In genomic region chr1:60942896-60943633, GRCh38 we compare ENCODE assay signal across 10 cellular contexts.
DNase-seq lines count a peak whose midpoint lies in the region; ATAC-seq and TF ChIP-seq lines count a peak whose summit lies in the region.
"Had no signal": no experiment of that assay in that cellular context is flagged by ENCODE, and none has a peak within 500 bp of the region (broad histone marks: within the 10 kb centered on the region; RNA-seq: fewer than 3 reads in every experiment).

No MANE protein-coding gene starts in this region.

- no peak overlapping the region for H3K4me3 Mint-ChIP-seq in endodermal cell

- peaks cover 1% of the 10 kb centered on the region for H3K27me3 Mint-ChIP-seq in endodermal cell (ENCODE audit: insufficient read depth)

- no peak overlapping the region for H3K27ac ChIP-seq in BLaER1 treated with 17β-estradiol and CSF1 and Interleukin-3, amounts not matched to agents 10 nM and 100 nM
- H3K27ac ChIP-seq in endodermal cell (ENCODE audit: low read depth, low read length) (no peak overlapping the region), spleen (no peak overlapping the region), breast epithelium (no peak overlapping the region)

- ATAC-seq in GM19395 (IDR thresholded peaks at IDR 0.05; ENCODE audit: unreplicated experiment) (peak; percentile 81), HG03442 (IDR thresholded peaks at IDR 0.05; ENCODE audit: unreplicated experiment) (peak; percentile 94)

- intact Hi-C loops in spleen (cut with DNase I; ENCODE audit: low total_unique reads), result no loop called here
- intact Hi-C loops in breast epithelium (cut with DNase I; ENCODE audit: low total_unique reads), result no loop called here

- 64 to 68% methylated on average over 8 of the region's 8 CpGs for WGBS in endodermal cell (ENCODE audit: insufficient coverage in 1 of 2, insufficient read length in 1 of 2), 2 experiments
- WGBS in spleen, 5 donors, result 67 to 75% (median 71%) methylated on average over 8 of the region's 8 CpGs

- H3K36me3 Mint-ChIP-seq in endodermal cell (ENCODE audit: low read depth), result no peaks in the 10 kb centered on the region

- H3K4me1 ChIP-seq in BLaER1 treated with 17β-estradiol and CSF1 and Interleukin-3, amounts not matched to agents 10 nM and 100 nM, result peaks cover 6 to 16% (median 11%) of the 10 kb centered on the region in 10 experiments; a peak in 19 of 20 replicates
- H3K4me1 ChIP-seq in endodermal cell (ENCODE audit: control insufficient read depth, insufficient read depth, low read length) (peaks cover 6% of the 10 kb centered on the region), spleen (no peaks in the 10 kb centered on the region), breast epithelium (no peaks in the 10 kb centered on the region)

- H3K4me1 Mint-ChIP-seq in endodermal cell, result peaks cover 27% of the 10 kb centered on the region

- TF ChIP-seq CTCF in endodermal cell (conservative IDR thresholded peaks at IDR 0.05) (no peak), spleen (IDR thresholded peaks at IDR 0.05 in 8 of 11, conservative IDR thresholded peaks at IDR 0.05 in 3 of 11) (no peak), breast epithelium (IDR thresholded peaks at IDR 0.05) (no peak)

- no peaks in the 10 kb centered on the region for H3K9me3 ChIP-seq in BLaER1 treated with 17β-estradiol and CSF1 and Interleukin-3, amounts not matched to agents 10 nM and 100 nM (replicated peaks in 1 of 11)
- H3K9me3 ChIP-seq in endodermal cell (ENCODE audit: control insufficient read depth, low read length) (no peaks in the 10 kb centered on the region), spleen (no peaks in the 10 kb centered on the region), breast epithelium (no peaks in the 10 kb centered on the region)

- no peak overlapping the region for H3K9ac ChIP-seq in BLaER1 treated with 17β-estradiol and CSF1 and Interleukin-3, amounts not matched to agents 10 nM and 100 nM
- no peak overlapping the region for H3K9ac ChIP-seq in endodermal cell (ENCODE audit: extremely low read depth, low read length, poor library complexity, severe bottlenecking)

- H3K4me3 ChIP-seq in BLaER1 treated with 17β-estradiol and CSF1 and Interleukin-3, amounts not matched to agents 10 nM and 100 nM, result no peak overlapping the region
- H3K4me3 ChIP-seq in endodermal cell (ENCODE audit: low read length), result no peak overlapping the region
- H3K4me3 ChIP-seq in spleen, result no peak overlapping the region
- H3K4me3 ChIP-seq in breast epithelium, result no peak overlapping the region

- no peaks in the 10 kb centered on the region for H4K20me1 ChIP-seq in BLaER1 treated with 17β-estradiol and CSF1 and Interleukin-3, amounts not matched to agents 10 nM and 100 nM

- H3K4me2 ChIP-seq in BLaER1 treated with 17β-estradiol and CSF1 and Interleukin-3, amounts not matched to agents 10 nM and 100 nM, result peak overlapping the region in 7 of 11 experiments; percentile 3 to 37 (median 18); a peak in 7 of 22 replicates

- no peaks in the 10 kb centered on the region for H3K36me3 ChIP-seq in BLaER1 treated with 17β-estradiol and CSF1 and Interleukin-3, amounts not matched to agents 10 nM and 100 nM
- no peaks in the 10 kb centered on the region for H3K36me3 ChIP-seq in endodermal cell (ENCODE audit: control insufficient read depth, insufficient read depth, low read length)
- no peaks in the 10 kb centered on the region for H3K36me3 ChIP-seq in spleen
- no peaks in the 10 kb centered on the region for H3K36me3 ChIP-seq in breast epithelium

- DNase-seq in endodermal cell (peak; percentile 74), spleen (no peak), breast epithelium (ENCODE audit: low spot score in 2 of 2) (no peak), DMS 273 treated with DMSO at 0.1 percent for 48 hours (lab: John Stamatoyannopoulos, UW) (no peak), GM03348 (ENCODE audit: low spot score) (no peak)
- DNase-seq: activated naive CD4-positive, alpha-beta T cell treated with anti-CD3 and anti-CD28 coated beads, Interleukin-2, amount 50 U/mL, for 16 hours; NCI-H187 had no signal

- H3K9me3 Mint-ChIP-seq in endodermal cell, result no peaks in the 10 kb centered on the region

- no peak for TF ChIP-seq POLR2A in spleen (IDR thresholded peaks at IDR 0.05)
- TF ChIP-seq POLR2A in breast epithelium (IDR thresholded peaks at IDR 0.05), result no peak

- no peak overlapping the region for H3K27ac Mint-ChIP-seq in endodermal cell

- H3K27me3 ChIP-seq in BLaER1 treated with 17β-estradiol and CSF1 and Interleukin-3, amounts not matched to agents 10 nM and 100 nM, result no peaks in the 10 kb centered on the region
- no peaks in the 10 kb centered on the region for H3K27me3 ChIP-seq in endodermal cell (ENCODE audit: control insufficient read depth, insufficient read depth, low read length, poor library complexity, severe bottlenecking)
- H3K27me3 ChIP-seq in spleen (replicated peaks in 1 of 7), result no peaks in the 10 kb centered on the region
- H3K27me3 ChIP-seq in breast epithelium, result no peaks in the 10 kb centered on the region
